7 cellular contexts compared by ENCODE assay signal in the genomic region with DNA sequence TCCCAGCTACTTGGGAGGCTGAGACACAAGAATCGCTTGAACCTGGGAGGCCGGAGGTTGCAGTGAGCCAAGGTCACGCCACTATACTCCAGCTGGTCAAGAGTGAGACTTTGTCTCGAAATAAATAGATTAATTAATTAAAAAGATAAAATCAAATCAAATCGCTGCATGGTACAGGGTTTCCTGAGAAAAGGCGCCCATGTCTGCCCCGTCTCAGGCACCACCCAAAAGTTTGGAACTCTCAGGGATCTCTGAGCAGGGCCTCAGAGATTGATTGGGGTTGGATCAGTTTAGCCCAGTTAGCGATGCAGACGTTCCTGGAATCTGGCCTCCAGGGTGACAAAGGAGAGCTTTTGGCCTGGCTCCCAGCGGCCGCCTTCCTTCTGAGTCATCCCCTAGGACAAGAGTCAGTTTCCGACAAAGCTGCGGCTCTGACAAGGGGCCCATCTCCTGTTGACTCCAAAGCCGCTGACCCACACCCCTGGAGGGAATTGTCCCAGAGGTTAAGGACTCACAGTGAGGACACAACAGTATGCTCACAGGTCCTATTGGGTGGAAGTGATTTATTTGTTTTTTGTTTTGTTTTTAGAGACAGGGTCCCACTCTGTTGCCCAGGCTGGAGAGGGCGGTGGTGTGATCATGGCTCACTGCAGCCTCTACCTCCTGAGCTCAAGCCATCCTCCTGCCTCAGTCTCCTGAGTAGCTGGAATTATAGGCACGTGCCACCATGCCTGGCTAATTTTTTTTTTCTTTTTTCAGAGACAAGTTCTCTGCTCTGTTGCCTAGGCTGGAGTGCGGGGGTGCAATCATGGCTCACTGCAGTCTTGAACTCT. TPM values are rescaled to one million over a fixed set of nuclear protein-coding genes. Genes with fewer than 3 reads are reported as not detected.
A peak's percentile ranks its signal among the peaks of the same experiment; 100 is the strongest.
DNase-seq lines count a peak whose midpoint lies in the region; ATAC-seq, FAIRE-seq and TF ChIP-seq lines count a peak whose summit lies in the region.
"Had no signal": no experiment of that assay in that cellular context is flagged by ENCODE, and none has a peak within 500 bp of the region (broad histone marks: within the 10 kb centered on the region; RNA-seq: fewer than 3 reads in every experiment).

No MANE protein-coding gene starts in this region.

- H3F3A ChIP-seq in PC-3 (ENCODE audit: low read length, unreplicated experiment): peaks cover 4% of the 10 kb centered on the region

- peak overlapping the region; percentile 64 for H3K4me2 ChIP-seq in A549
- peak overlapping the region; percentile 64 for H3K4me2 ChIP-seq in PC-3 (ENCODE audit: low read length)

- no peaks in the 10 kb centered on the region for H3K79me2 ChIP-seq in PC-3 (ENCODE audit: low read length)

- no TSS peak for BruUV-seq in PC-3 (replicated peaks; lab: Mats Ljungman, UMichigan)

- no peak overlapping the region for H2AFZ ChIP-seq in PC-3 (ENCODE audit: low read length)

- CTCF ChIA-PET in A549 (lab: Yijun Ruan, JAX): interaction anchor here (0.9 to 2.6 kb wide), 6 partner anchors 17 to 35 kb away, joined by 3 to 9 read pairs (median 3); no protein-coding TSS in a partner anchor
- CTCF ChIA-PET in PC-3 (lab: Charles Lee): interaction anchor here (0.6 kb wide), 1 partner anchor 47 kb away, joined by 7 read pairs; no protein-coding TSS in a partner anchor

- POLR2A ChIA-PET in A549 (lab: Yijun Ruan, JAX): no interaction called here
- POLR2A ChIA-PET in PC-3 (lab: Charles Lee; ENCODE audit: unreplicated experiment): interaction anchor here (0.6 kb wide), 1 partner anchor 28 kb away, joined by 3 read pairs; no protein-coding TSS in a partner anchor

- H3K4me1 ChIP-seq in A549 (peaks cover 15% of the 10 kb centered on the region), PC-3 (ENCODE audit: insufficient read depth, low read length) (peaks cover 11% of the 10 kb centered on the region)

- H3K36me3 ChIP-seq in PC-3 (ENCODE audit: low read depth, low read length): no peaks in the 10 kb centered on the region

- ATAC-seq in A549 (peak; percentile 93 to 94), PC-3 (peak; percentile 98), left cardiac atrium (peak; percentile 70 to 75), sciatic nerve (no peak)

- H3K9ac ChIP-seq in PC-3 (ENCODE audit: low read length): no peak overlapping the region

- no peaks in the 10 kb centered on the region for H3K9me2 ChIP-seq in PC-3 (replicated peaks; ENCODE audit: low read length)

- no peaks in the 10 kb centered on the region for H3K27me3 ChIP-seq in PC-3 (ENCODE audit: low read length)

- TF ChIP-seq EP300 in A549 (IDR thresholded peaks at IDR 0.05): no peak

- intact Hi-C loops in PC-3 (cut with micrococcal nuclease): no loop called here
- intact Hi-C loops in left cardiac atrium (cut with DNase I): no loop called here
- intact Hi-C loops in sciatic nerve (cut with DNase I): no loop called here

- 37% methylated on average over 17 of the region's 17 CpGs for WGBS in A549 (ENCODE audit: missing lambda C conversion rate)

- peak; percentile 70 to 89 for DNase-seq in A549 (ENCODE audit: low read depth in 1 of 2, low spot score in 1 of 2)
- DNase-seq in PC-3: peak; percentile 90
- DNase-seq in left cardiac atrium: peak; percentile 75
- DNase-seq in sciatic nerve (ENCODE audit: low spot score): no peak
- no peak for DNase-seq in UCSD-AML1 (lab: John Stamatoyannopoulos, UW; ENCODE audit: unreplicated experiment)
- DNase-seq in GF-D8 (lab: John Stamatoyannopoulos, UW): no peak
- DNase-seq: CD4-positive, CD25-positive, alpha-beta regulatory T cell had no signal

- no peak for TF ChIP-seq RAD21 in A549 (conservative IDR thresholded peaks at IDR 0.05 in 1 of 2, IDR thresholded peaks at IDR 0.05 in 1 of 2)

- H3K4me3 ChIP-seq in A549: no peak overlapping the region
- H3K4me3 ChIP-seq in PC-3 (ENCODE audit: low read length): no peak overlapping the region

- H4K20me1 ChIP-seq in PC-3 (ENCODE audit: low read length): no peaks in the 10 kb centered on the region

- H3K9me3 ChIP-seq in A549 (no peaks in the 10 kb centered on the region), PC-3 (ENCODE audit: low read length) (no peaks in the 10 kb centered on the region)

- no peak for FAIRE-seq in A549 (lab: Jason Lieb, UNC)

- peak overlapping the region; percentile 44 to 65; a peak in 5 of 6 replicates for H3K27ac ChIP-seq in A549
- H3K27ac ChIP-seq in PC-3 (ENCODE audit: low read length): peak overlapping the region; percentile 28

- TF ChIP-seq POLR2A in A549 (IDR thresholded peaks at IDR 0.05; ENCODE audit: low read length): no peak

- no peak for TF ChIP-seq CTCF in A549 (IDR thresholded peaks at IDR 0.05)
- no peak for TF ChIP-seq CTCF in PC-3 (conservative IDR thresholded peaks at IDR 0.05; ENCODE audit: low read depth, low read length)

TF ChIP-seq in A549, 52 proteins besides CTCF, POLR2A, EP300 and RAD21:
- TF ChIP-seq, protein P1, sequence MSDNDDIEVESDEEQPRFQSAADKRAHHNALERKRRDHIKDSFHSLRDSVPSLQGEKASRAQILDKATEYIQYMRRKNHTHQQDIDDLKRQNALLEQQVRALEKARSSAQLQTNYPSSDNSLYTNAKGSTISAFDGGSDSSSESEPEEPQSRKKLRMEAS (IDR thresholded peaks at IDR 0.05): 0 out of 2 replicates have a peak, but pooled peaks have one; percentile 27
- TF ChIP-seq FOSL2 (IDR thresholded peaks at IDR 0.05) (no peak), FOSL2 (CRISPR knock-in tag; IDR thresholded peaks at IDR 0.05) (peak; percentile 75)
- TF ChIP-seq, protein P2, sequence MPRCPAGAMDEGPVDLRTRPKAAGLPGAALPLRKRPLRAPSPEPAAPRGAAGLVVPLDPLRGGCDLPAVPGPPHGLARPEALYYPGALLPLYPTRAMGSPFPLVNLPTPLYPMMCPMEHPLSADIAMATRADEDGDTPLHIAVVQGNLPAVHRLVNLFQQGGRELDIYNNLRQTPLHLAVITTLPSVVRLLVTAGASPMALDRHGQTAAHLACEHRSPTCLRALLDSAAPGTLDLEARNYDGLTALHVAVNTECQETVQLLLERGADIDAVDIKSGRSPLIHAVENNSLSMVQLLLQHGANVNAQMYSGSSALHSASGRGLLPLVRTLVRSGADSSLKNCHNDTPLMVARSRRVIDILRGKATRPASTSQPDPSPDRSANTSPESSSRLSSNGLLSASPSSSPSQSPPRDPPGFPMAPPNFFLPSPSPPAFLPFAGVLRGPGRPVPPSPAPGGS (IDR thresholded peaks at IDR 0.05): no peak

RNA-seq across cellular contexts. Expression of a gene that starts 6.8 kb away (rescaled TPM):
- 12.8 and 14.6 TPM in 2 replicates for polyA plus RNA-seq in A549 (2011; rRNA removed)
- 28.6 and 38.2 TPM in 2 replicates for polyA plus RNA-seq in A549 (2012; cell fraction: cytosol; rRNA removed)
- polyA plus RNA-seq in A549 (2012; cell fraction: nucleus; rRNA removed): 19.0 and 23.7 TPM in 2 replicates
- polyA plus RNA-seq in A549 (2017; fragmentation: RNase III; extraction: RNeasy Plus Mini Kit Qiagen cat#74134 plus additional on column Dnase treatment): 17.3 to 22.1 TPM (median 21.8 TPM) in 3 replicates
- 14.6 and 16.9 TPM in 2 replicates for polyA minus RNA-seq in A549 (2011; rRNA and poly(A)+ RNA removed)
- 20.8 and 21.5 TPM in 2 replicates for total RNA-seq in PC-3 (2014; rRNA removed)
- 10 to 100 TPM in 1 of 2 donors, 1 to 10 TPM in 1; 6.0 to 12.1 TPM for total RNA-seq in left cardiac atrium
- total RNA-seq in sciatic nerve: 18.0 TPM

RNA-seq across cellular contexts. Expression of a gene that starts 24.5 kb away (rescaled TPM):
- 3.1 and 4.0 TPM in 2 replicates for polyA plus RNA-seq in A549 (2011; rRNA removed)
- polyA plus RNA-seq in A549 (2012; cell fraction: cytosol; rRNA removed): 8.9 and 11.9 TPM in 2 replicates
- polyA plus RNA-seq in A549 (2012; cell fraction: nucleus; rRNA removed): 6.6 and 7.0 TPM in 2 replicates
- 7.9 to 8.8 TPM (median 8.2 TPM) in 3 replicates for polyA plus RNA-seq in A549 (2017; fragmentation: RNase III; extraction: RNeasy Plus Mini Kit Qiagen cat#74134 plus additional on column Dnase treatment)
- 2.3 and 2.5 TPM in 2 replicates for polyA minus RNA-seq in A549 (2011; rRNA and poly(A)+ RNA removed)
- total RNA-seq in PC-3 (2014; rRNA removed): 21.3 and 31.0 TPM in 2 replicates
- 1 to 10 TPM; 7.1 to 7.2 TPM for total RNA-seq in left cardiac atrium
- total RNA-seq in sciatic nerve: 8.6 TPM

RNA-seq across cellular contexts. Expression of a gene that starts 24.6 kb away (rescaled TPM):
- polyA plus RNA-seq in A549 (2011; rRNA removed) (10.7 and 14.9 TPM in 2 replicates), A549 (2017; fragmentation: RNase III; extraction: RNeasy Plus Mini Kit Qiagen cat#74134 plus additional on column Dnase treatment) (26.3 to 28.7 TPM (median 28.1 TPM) in 3 replicates)
- 28.4 and 34.9 TPM in 2 replicates for polyA plus RNA-seq in A549 (2012; cell fraction: cytosol; rRNA removed)
- 50.8 and 67.2 TPM in 2 replicates for polyA plus RNA-seq in A549 (2012; cell fraction: nucleus; rRNA removed)
- polyA minus RNA-seq in A549 (2011; rRNA and poly(A)+ RNA removed): 17.9 TPM in 2 replicates
- total RNA-seq in PC-3 (2014; rRNA removed) (41.8 and 69.5 TPM in 2 replicates), left cardiac atrium (10 to 100 TPM in 1 of 2 donors, 1 to 10 TPM in 1; 9.8 to 12.2 TPM), sciatic nerve (11.1 TPM)

RNA-seq across cellular contexts. Expression of a gene that starts 38.5 kb away (rescaled TPM):
- polyA plus RNA-seq in A549 (2011; rRNA removed): 70.5 and 99.0 TPM in 2 replicates
- 189 and 192 TPM in 2 replicates for polyA plus RNA-seq in A549 (2012; cell fraction: cytosol; rRNA removed)
- 60.3 and 62.3 TPM in 2 replicates for polyA plus RNA-seq in A549 (2012; cell fraction: nucleus; rRNA removed)
- polyA plus RNA-seq in A549 (2017; fragmentation: RNase III; extraction: RNeasy Plus Mini Kit Qiagen cat#74134 plus additional on column Dnase treatment): 101 to 107 TPM (median 104 TPM) in 3 replicates
- 25.1 and 34.7 TPM in 2 replicates for polyA minus RNA-seq in A549 (2011; rRNA and poly(A)+ RNA removed)
- total RNA-seq in PC-3 (2014; rRNA removed): 71.6 and 101 TPM in 2 replicates
- total RNA-seq in left cardiac atrium: 10 to 100 TPM; 42.9 to 52.7 TPM
- total RNA-seq in sciatic nerve: 31.6 TPM

RNA-seq across cellular contexts. Expression of a gene that starts 44.0 kb away (rescaled TPM):
- polyA plus RNA-seq in A549 (2011; rRNA removed) (11.5 and 15.4 TPM in 2 replicates), A549 (2017; fragmentation: RNase III; extraction: RNeasy Plus Mini Kit Qiagen cat#74134 plus additional on column Dnase treatment) (21.3 to 25.6 TPM (median 24.1 TPM) in 3 replicates)
- 17.0 and 17.6 TPM in 2 replicates for polyA plus RNA-seq in A549 (2012; cell fraction: cytosol; rRNA removed)
- 35.6 and 40.7 TPM in 2 replicates for polyA plus RNA-seq in A549 (2012; cell fraction: nucleus; rRNA removed)
- 4.3 and 4.7 TPM in 2 replicates for polyA minus RNA-seq in A549 (2011; rRNA and poly(A)+ RNA removed)
- total RNA-seq in PC-3 (2014; rRNA removed) (28.9 and 49.4 TPM in 2 replicates), left cardiac atrium (10 to 100 TPM; 12.9 to 19.7 TPM), sciatic nerve (29.8 TPM)

Comparison
In these comparisons a context has a peak if more than half of its experiments do, and no peak if none do; other contexts are left out.
1. DNase-seq: peak in A549 (2 of 2), PC-3 (single experiment) and left cardiac atrium (single experiment); none in sciatic nerve (single experiment), UCSD-AML1 (single experiment) and GF-D8 (single experiment).